Comparison of ENCODE assay signal across 17 cellular contexts in genomic region chr4:159503243-159503642, GRCh38.
DNase-seq lines count a peak whose midpoint lies in the region; ATAC-seq and TF ChIP-seq lines count a peak whose summit lies in the region.
"Had no signal": no experiment of that assay in that cellular context is flagged by ENCODE, and none has a peak within 500 bp of the region (broad histone marks: within the 10 kb centered on the region; RNA-seq: fewer than 3 reads in every experiment).

No MANE protein-coding gene starts in this region.

- peak overlapping the region; percentile 31 for H2AFZ ChIP-seq in osteoblast (ENCODE audit: low read length)

- no peak for TF ChIP-seq CTCF in WTC11 (IDR thresholded peaks at IDR 0.05)
- no peak for TF ChIP-seq CTCF in osteoblast (IDR thresholded peaks at IDR 0.05; ENCODE audit: extremely low read depth, low read depth, low read length)

- H3K27me3 ChIP-seq in HUES48 (ENCODE audit: control insufficient read depth, insufficient read depth, low read length) (no peaks in the 10 kb centered on the region), iPS DF 6.9 (ENCODE audit: control insufficient read depth, insufficient read depth, low read length) (no peaks in the 10 kb centered on the region), osteoblast (ENCODE audit: insufficient read depth, low read length) (peaks cover 20% of the 10 kb centered on the region)

- H3K4me1 Mint-ChIP-seq in WTC11: peaks cover 58% of the 10 kb centered on the region
- H3K4me1 Mint-ChIP-seq in activated T-cell treated with anti-CD3 and anti-CD28 coated beads, Interleukin-2, amount 50 U/mL, for 4 hours (ENCODE audit: low read depth): no peaks in the 10 kb centered on the region
- H3K4me1 Mint-ChIP-seq: B cell; CD4-positive, alpha-beta memory T cell had no signal

- H4K20me1 ChIP-seq in osteoblast (ENCODE audit: insufficient read depth, low read length): no peaks in the 10 kb centered on the region

- H3K9me3 ChIP-seq in HUES48 (ENCODE audit: control insufficient read depth, insufficient read depth, low read length) (no peaks in the 10 kb centered on the region), iPS DF 6.9 (ENCODE audit: control insufficient read depth, insufficient read depth, low read length) (no peaks in the 10 kb centered on the region), osteoblast (ENCODE audit: low read depth, low read length) (no peaks in the 10 kb centered on the region)
- H3K9me3 ChIP-seq: HAP-1 had no signal

- ATAC-seq in WTC11: peak; percentile 81
- no peak for ATAC-seq in activated T-cell treated with anti-CD3 and anti-CD28 coated beads, Interleukin-2, amount 50 U/mL, for 4 hours

- H3K4me3 ChIP-seq in HUES48 (ENCODE audit: low read depth, low read length) (peak overlapping the region; percentile 8; the same call in 1 of the 2 replicates), iPS DF 6.9 (ENCODE audit: low read length) (no peak overlapping the region), osteoblast (ENCODE audit: insufficient read depth, low read length) (no peak overlapping the region)
- H3K4me3 ChIP-seq: HAP-1 had no signal

- no peak overlapping the region; the same call in 1 of the 2 replicates for H3K9ac ChIP-seq in HUES48 (ENCODE audit: low read depth, low read length)

- H3K27me3 Mint-ChIP-seq in WTC11 (ENCODE audit: low read depth): no peaks in the 10 kb centered on the region
- peaks cover 13% of the 10 kb centered on the region for H3K27me3 Mint-ChIP-seq in activated T-cell treated with anti-CD3 and anti-CD28 coated beads, Interleukin-2, amount 50 U/mL, for 4 hours (ENCODE audit: low read depth)

- H3K4me1 ChIP-seq in HUES48 (ENCODE audit: control insufficient read depth, insufficient read depth, low read length): peaks cover 29% of the 10 kb centered on the region
- no peaks in the 10 kb centered on the region for H3K4me1 ChIP-seq in iPS DF 6.9 (ENCODE audit: control insufficient read depth, insufficient read depth, low read length)
- peaks cover 6% of the 10 kb centered on the region for H3K4me1 ChIP-seq in osteoblast (ENCODE audit: insufficient read depth, low read length)

- H3K36me3 Mint-ChIP-seq in WTC11: no peaks in the 10 kb centered on the region
- H3K36me3 Mint-ChIP-seq in activated T-cell treated with anti-CD3 and anti-CD28 coated beads, Interleukin-2, amount 50 U/mL, for 4 hours (ENCODE audit: insufficient read depth): no peaks in the 10 kb centered on the region
- H3K36me3 Mint-ChIP-seq: CD4-positive, alpha-beta memory T cell had no signal

- DNase-seq in WTC11 (ENCODE audit: low spot score): no peak
- peak; percentile 11 for DNase-seq in iPS DF 6.9 (ENCODE audit: low read depth, low spot score)
- no peak for DNase-seq in osteoblast (ENCODE audit: insufficient read length, low spot score, missing footprints)
- no peak for DNase-seq in HPDE6-E6E7 (ENCODE audit: extremely low spot score)
- DNase-seq in activated T-cell treated with anti-CD3 and anti-CD28 coated beads, Interleukin-2, amount 50 U/mL, for 4 hours: no peak
- no peak for DNase-seq in NCI-H2171 treated with DMSO at 0.1 percent for 48 hours (lab: John Stamatoyannopoulos, UW)
- no peak for DNase-seq in DMS114 treated with DMSO at 0.1 percent for 48 hours (lab: John Stamatoyannopoulos, UW; ENCODE audit: unreplicated experiment)
- DNase-seq: CD4-positive, alpha-beta memory T cell; DND-41; MM.1S; NCI-H1105 treated with DMSO at 0.1 percent for 48 hours; NCI-H187 treated with DMSO at 0.1 percent for 48 hours; NCI-H510A treated with DMSO at 0.1 percent for 48 hours; OCI-M1 had no signal

- POLR2A ChIA-PET in WTC11 (lab: Charles Lee): no interaction called here

- H3K27ac ChIP-seq in HUES48 (ENCODE audit: low read depth, low read length) (peak overlapping the region; percentile 81), iPS DF 6.9 (ENCODE audit: low read length) (no peak overlapping the region), osteoblast (ENCODE audit: low read depth, low read length) (no peak overlapping the region)

- 0 out of 2 replicates have a peak overlapping the region, but pooled peaks have one; percentile 43 for H3K27ac Mint-ChIP-seq in WTC11
- H3K27ac Mint-ChIP-seq: B cell; CD4-positive, alpha-beta memory T cell had no signal

- peak overlapping the region; percentile 25; the same call in 1 of the 2 replicates for H3K4me3 Mint-ChIP-seq in WTC11
- no peak overlapping the region for H3K4me3 Mint-ChIP-seq in activated T-cell treated with anti-CD3 and anti-CD28 coated beads, Interleukin-2, amount 50 U/mL, for 4 hours
- H3K4me3 Mint-ChIP-seq: B cell; CD4-positive, alpha-beta memory T cell had no signal

- H3K79me2 ChIP-seq in osteoblast (ENCODE audit: insufficient read depth, low read length): no peaks in the 10 kb centered on the region

- H3K36me3 ChIP-seq in HUES48 (ENCODE audit: control insufficient read depth, insufficient read depth, low read length) (no peaks in the 10 kb centered on the region), iPS DF 6.9 (ENCODE audit: control insufficient read depth, insufficient read depth, low read length) (no peaks in the 10 kb centered on the region), osteoblast (ENCODE audit: insufficient read depth, low read length) (no peaks in the 10 kb centered on the region)
- H3K36me3 ChIP-seq: HAP-1 had no signal

- CTCF ChIA-PET in WTC11 (lab: Charles Lee): interaction anchor here (0.5 kb wide), 1 partner anchor 409 kb away, joined by 4 read pairs; no protein-coding TSS in a partner anchor

- no peaks in the 10 kb centered on the region for H3K9me3 Mint-ChIP-seq in WTC11
- no peaks in the 10 kb centered on the region for H3K9me3 Mint-ChIP-seq in activated T-cell treated with anti-CD3 and anti-CD28 coated beads, Interleukin-2, amount 50 U/mL, for 4 hours

- WGBS in iPS DF 6.9 (ENCODE audit: insufficient coverage, insufficient read length): no CpG with 5 or more reads among the region's 8 CpGs

- no peak overlapping the region for H3K4me2 ChIP-seq in osteoblast (ENCODE audit: insufficient read depth, low read length)

TF ChIP-seq in WTC11, 78 proteins besides CTCF, POLR2A, EP300 and RAD21:
- TF ChIP-seq HMGA2 (CRISPR knock-in tag; IDR thresholded peaks at IDR 0.05) (no peak), GTF2I (CRISPR knock-in tag; conservative IDR thresholded peaks at IDR 0.05) (no peak), E2F5 (CRISPR knock-in tag; IDR thresholded peaks at IDR 0.05) (no peak)
- TF ChIP-seq, protein P1, sequence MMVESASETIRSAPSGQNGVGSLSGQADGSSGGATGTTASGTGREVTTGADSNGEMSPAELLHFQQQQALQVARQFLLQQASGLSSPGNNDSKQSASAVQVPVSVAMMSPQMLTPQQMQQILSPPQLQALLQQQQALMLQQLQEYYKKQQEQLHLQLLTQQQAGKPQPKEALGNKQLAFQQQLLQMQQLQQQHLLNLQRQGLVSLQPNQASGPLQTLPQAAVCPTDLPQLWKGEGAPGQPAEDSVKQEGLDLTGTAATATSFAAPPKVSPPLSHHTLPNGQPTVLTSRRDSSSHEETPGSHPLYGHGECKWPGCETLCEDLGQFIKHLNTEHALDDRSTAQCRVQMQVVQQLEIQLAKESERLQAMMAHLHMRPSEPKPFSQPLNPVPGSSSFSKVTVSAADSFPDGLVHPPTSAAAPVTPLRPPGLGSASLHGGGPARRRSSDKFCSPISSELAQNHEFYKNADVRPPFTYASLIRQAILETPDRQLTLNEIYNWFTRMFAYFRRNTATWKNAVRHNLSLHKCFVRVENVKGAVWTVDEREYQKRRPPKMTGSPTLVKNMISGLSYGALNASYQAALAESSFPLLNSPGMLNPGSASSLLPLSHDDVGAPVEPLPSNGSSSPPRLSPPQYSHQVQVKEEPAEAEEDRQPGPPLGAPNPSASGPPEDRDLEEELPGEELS (CRISPR knock-in tag; IDR thresholded peaks at IDR 0.05): peak; percentile 90; the same call in 1 of the 2 replicates
